ENCODE assay signal across 20 cellular contexts in genomic region chr4:7253806-7254205, GRCh38.
DNase-seq lines count a peak whose midpoint lies in the region; ATAC-seq, FAIRE-seq and TF ChIP-seq lines count a peak whose summit lies in the region.
"Had no signal": no experiment of that assay in that cellular context is flagged by ENCODE, and none has a peak within 500 bp of the region (broad histone marks: within the 10 kb centered on the region; RNA-seq: fewer than 3 reads in every experiment).

No MANE protein-coding gene starts in this region.

- no peak overlapping the region for H3K4ac ChIP-seq in neuronal stem cell (ENCODE audit: low read length)

- no CpG with 5 or more reads among the region's 5 CpGs for WGBS in neuronal stem cell (ENCODE audit: extremely low coverage in 2 of 2, insufficient read length in 2 of 2, insufficient replicate concordance in 1 of 2), 2 donors

- TF ChIP-seq CTCF in brain (conservative IDR thresholded peaks at IDR 0.05) = no peak

- H3K14ac ChIP-seq in neuronal stem cell (ENCODE audit: low read length) = no peak overlapping the region

- no peaks in the 10 kb centered on the region for H3K9me2 ChIP-seq in Karpas-422 (replicated peaks; ENCODE audit: insufficient read depth, low read length)

- H3K4me3 ChIP-seq in BLaER1 treated with 17β-estradiol and CSF1 and Interleukin-3, amounts not matched to agents 10 nM and 100 nM = no peak overlapping the region
- H3K4me3 ChIP-seq in Karpas-422 (ENCODE audit: low read length) (peak overlapping the region; percentile 64; the same call in 1 of the 2 replicates), neuronal stem cell (ENCODE audit: low read length in 2 of 2) (no peak overlapping the region)
- H3K4me3 ChIP-seq: K562 had no signal

- H3K36me3 Mint-ChIP-seq in brain = peaks cover 10% of the 10 kb centered on the region

- no peak overlapping the region for H3K18ac ChIP-seq in neuronal stem cell (ENCODE audit: low read length)

- TF ChIP-seq POLR2A in GM12891 (IDR thresholded peaks at IDR 0.05; ENCODE audit: low read depth, low read length) = no peak

- H3K27ac ChIP-seq in BLaER1 treated with 17β-estradiol and CSF1 and Interleukin-3, amounts not matched to agents 10 nM and 100 nM = no peak overlapping the region
- H3K27ac ChIP-seq in Karpas-422 (ENCODE audit: low read length) (peak overlapping the region; percentile 90), neuronal stem cell (replicated peaks; ENCODE audit: low read length) (no peak overlapping the region)
- H3K27ac ChIP-seq: C4-2B had no signal

- H3K36me3 ChIP-seq in BLaER1 treated with 17β-estradiol and CSF1 and Interleukin-3, amounts not matched to agents 10 nM and 100 nM = no peaks in the 10 kb centered on the region
- no peaks in the 10 kb centered on the region; the same call in 1 of the 2 replicates for H3K36me3 ChIP-seq in Karpas-422 (ENCODE audit: insufficient read depth, low read length)
- H3K36me3 ChIP-seq in neuronal stem cell (replicated peaks in 1 of 2; ENCODE audit: control insufficient read depth in 2 of 2, insufficient read depth in 2 of 2, low read length in 2 of 2) = no peaks in the 10 kb centered on the region

- H3K4me1 Mint-ChIP-seq in brain = peaks cover 79% of the 10 kb centered on the region

- H3K27ac Mint-ChIP-seq in brain = peak overlapping the region in 4 of 5 experiments; percentile 1 to 85 (median 48)
- H3K27ac Mint-ChIP-seq: B cell; CD4-positive, alpha-beta T cell; H9 had no signal

- no peak overlapping the region for H3K4me3 Mint-ChIP-seq in brain
- H3K4me3 Mint-ChIP-seq: B cell; CD4-positive, alpha-beta T cell; H9 had no signal

- H4K20me1 ChIP-seq in BLaER1 treated with 17β-estradiol and CSF1 and Interleukin-3, amounts not matched to agents 10 nM and 100 nM = peaks cover 0 to 21% (median 4%) of the 10 kb centered on the region in 11 experiments; a peak in 10 of 22 replicates
- H4K20me1 ChIP-seq in Karpas-422 (ENCODE audit: insufficient read depth, low read depth, low read length) = no peaks in the 10 kb centered on the region

- H4K8ac ChIP-seq in neuronal stem cell (ENCODE audit: low read depth, low read length) = peak overlapping the region; percentile 20

- no peak overlapping the region for H4K91ac ChIP-seq in neuronal stem cell (ENCODE audit: low read depth, low read length, poor library complexity)

- peak overlapping the region in 9 of 11 experiments; percentile 35 to 87 (median 80); a peak in 14 of 22 replicates for H3K4me2 ChIP-seq in BLaER1 treated with 17β-estradiol and CSF1 and Interleukin-3, amounts not matched to agents 10 nM and 100 nM
- peak overlapping the region; percentile 67 for H3K4me2 ChIP-seq in Karpas-422 (ENCODE audit: low read depth, low read length, poor library complexity, severe bottlenecking)
- H3K4me2 ChIP-seq in neuronal stem cell (ENCODE audit: insufficient read depth, low read length, poor library complexity, severe bottlenecking) = no peak overlapping the region

- no peak overlapping the region for H2BK120ac ChIP-seq in neuronal stem cell (ENCODE audit: low read depth, low read length)

- no peak overlapping the region for H2AFZ ChIP-seq in Karpas-422 (ENCODE audit: low read length)
- H2AFZ ChIP-seq in neuronal stem cell (ENCODE audit: low read length) = no peak overlapping the region

- ATAC-seq in GM21447 (IDR thresholded peaks at IDR 0.05; ENCODE audit: unreplicated experiment) (no peak), GM21529 (IDR thresholded peaks at IDR 0.05; ENCODE audit: unreplicated experiment) (no peak)

- no peaks in the 10 kb centered on the region for H3K79me2 ChIP-seq in Karpas-422 (ENCODE audit: low read length)

- peaks cover 7 to 72% (median 63%) of the 10 kb centered on the region in 10 experiments; a peak in 18 of 20 replicates for H3K4me1 ChIP-seq in BLaER1 treated with 17β-estradiol and CSF1 and Interleukin-3, amounts not matched to agents 10 nM and 100 nM
- H3K4me1 ChIP-seq in Karpas-422 (ENCODE audit: low read length) = peaks cover 60% of the 10 kb centered on the region
- H3K4me1 ChIP-seq in neuronal stem cell (ENCODE audit: control insufficient read depth in 2 of 2, insufficient read depth in 1 of 2, low read depth in 1 of 2, low read length in 2 of 2) = peaks cover 0 to 5% of the 10 kb centered on the region in 2 donors

- peaks cover 3 to 10% (median 9%) of the 10 kb centered on the region in 5 experiments for H3K9me3 Mint-ChIP-seq in brain

- no peaks in the 10 kb centered on the region for H3K27me3 ChIP-seq in BLaER1 treated with 17β-estradiol and CSF1 and Interleukin-3, amounts not matched to agents 10 nM and 100 nM
- no peaks in the 10 kb centered on the region for H3K27me3 ChIP-seq in Karpas-422 (ENCODE audit: low read length)
- H3K27me3 ChIP-seq in neuronal stem cell (ENCODE audit: control insufficient read depth in 3 of 3, insufficient read depth in 3 of 3, low read depth in 1 of 3, low read length in 3 of 3) = no peaks in the 10 kb centered on the region

- H3K9me3 ChIP-seq in BLaER1 treated with 17β-estradiol and CSF1 and Interleukin-3, amounts not matched to agents 10 nM and 100 nM (replicated peaks in 1 of 11) = peaks cover 0 to 10% (median 5%) of the 10 kb centered on the region in 11 experiments; a peak in 9 of 22 replicates
- H3K9me3 ChIP-seq in Karpas-422 (ENCODE audit: low read length) = no peaks in the 10 kb centered on the region
- peaks cover 0 to 2% of the 10 kb centered on the region in 2 donors for H3K9me3 ChIP-seq in neuronal stem cell (replicated peaks in 1 of 2; ENCODE audit: control insufficient read depth in 2 of 2, insufficient read depth in 1 of 2, low read depth in 1 of 2, low read length in 2 of 2)

- peak; percentile 64 for DNase-seq in Karpas-422
- no peak for DNase-seq in neuronal stem cell (ENCODE audit: low spot score)
- DNase-seq in GM12891 (ENCODE audit: insufficient read length, low spot score) = no peak
- DNase-seq: CD4-positive, alpha-beta T cell; DMS53; DND-41; EL; H9; IMR-90 had no signal

- H2BK5ac ChIP-seq in neuronal stem cell (ENCODE audit: low read length) = no peak overlapping the region

- no peak for FAIRE-seq in GM12891 (lab: Jason Lieb, UNC)
- FAIRE-seq: GM12892, GM18507, H1, HTR-8/SVneo, K562 had no signal

- no peaks in the 10 kb centered on the region for H3K79me1 ChIP-seq in neuronal stem cell (ENCODE audit: low read depth, low read length)

- no peak overlapping the region for H2BK12ac ChIP-seq in neuronal stem cell (ENCODE audit: low read length)

- no peak overlapping the region for H3K9ac ChIP-seq in BLaER1 treated with 17β-estradiol and CSF1 and Interleukin-3, amounts not matched to agents 10 nM and 100 nM
- H3K9ac ChIP-seq in Karpas-422 (ENCODE audit: low read length) (peak overlapping the region; percentile 70), neuronal stem cell (ENCODE audit: low read depth, low read length, poor library complexity) (no peak overlapping the region)

- no peak overlapping the region for H2BK15ac ChIP-seq in neuronal stem cell (ENCODE audit: low read length)

- no peak overlapping the region for H2AK5ac ChIP-seq in neuronal stem cell (ENCODE audit: low read depth, low read length)

- H3K23ac ChIP-seq in neuronal stem cell (ENCODE audit: low read depth, low read length, poor library complexity) = no peak overlapping the region

- H3K27me3 Mint-ChIP-seq in brain = no peaks in the 10 kb centered on the region

TF ChIP-seq in GM12891, 5 proteins besides CTCF, POLR2A, EP300 and RAD21:
- no peak for TF ChIP-seq PAX5 (IDR thresholded peaks at IDR 0.05; ENCODE audit: insufficient read depth, low read length, severe bottlenecking)
- no peak for TF ChIP-seq POU2F2 (IDR thresholded peaks at IDR 0.05; ENCODE audit: low read depth, low read length)
- TF ChIP-seq SPI1 (IDR thresholded peaks at IDR 0.05; ENCODE audit: low read depth, low read length) = no peak
- no peak for TF ChIP-seq TAF1 (IDR thresholded peaks at IDR 0.05; ENCODE audit: low read depth, low read length)
- no peak for TF ChIP-seq POLR2AphosphoS5 (IDR thresholded peaks at IDR 0.05; ENCODE audit: low read depth, low read length)
